ENCODE assay signal across 27 cellular contexts in the genomic region with DNA sequence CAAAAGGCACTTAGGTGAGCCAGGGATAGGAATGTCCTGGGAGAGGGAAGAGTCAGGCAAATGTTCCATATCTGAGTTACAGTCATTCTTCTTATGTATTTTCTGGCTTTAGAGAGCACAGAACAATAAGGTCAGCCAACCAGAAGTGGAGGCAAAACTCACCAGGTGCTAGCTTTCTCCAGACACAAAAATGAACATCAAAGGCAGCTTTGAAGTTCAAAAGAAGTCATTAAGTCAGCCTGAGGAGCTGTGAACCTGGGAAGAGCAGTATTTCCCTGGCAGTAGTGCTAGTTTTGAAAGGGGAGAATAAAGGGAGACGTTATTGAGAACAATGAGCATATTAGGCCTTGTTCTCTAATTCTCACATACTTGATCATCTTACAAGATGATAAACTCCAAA.
"Had no signal": no experiment of that assay in that cellular context is flagged by ENCODE, and none has a peak within 500 bp of the region (broad histone marks: within the 10 kb centered on the region; RNA-seq: fewer than 3 reads in every experiment).

No MANE protein-coding gene starts in this region.

- H3K79me2 ChIP-seq: parathyroid adenoma had no signal

- H3K4me2 ChIP-seq: neural progenitor cell, smooth muscle cell had no signal

- H3K4me1 ChIP-seq: left lung, lower lobe of right lung, neural progenitor cell, parathyroid adenoma, psoas muscle, tibial nerve, vagina had no signal

- ATAC-seq: left colon; left lung; lower lobe of right lung; natural killer cell; psoas muscle; right lobe of liver; stimulated activated memory B cell treated with anti-CD40 and anti-IgM and Interleukin-4, amounts not matched to agents 10 μg/mL and 1 μg/mL and 100 μg/mL, for 72 hours; stimulated activated naive CD8-positive, alpha-beta T cell treated with anti-CD3 and anti-CD28 coated beads, Interleukin-15, amount 100 ng/mL, for 72 hours had no signal

- DNase-seq: hippocampal formation; kidney; left colon; left lung; lower lobe of right lung; mammary epithelial cell; mesenchymal stem cell; naive B cell; natural killer cell; nephron progenitor cell; occipital lobe; psoas muscle; right lobe of liver; stimulated activated CD4-positive, alpha-beta T cell treated with anti-CD3 and anti-CD28 coated beads, Interleukin-1b, Interleukin-23, amount 100 ng/mL, for 48 hours; stimulated activated CD4-positive, alpha-beta T cell treated with anti-CD3 and anti-CD28 coated beads, Interleukin-2, amount 100 ng/mL, for 48 hours; stimulated activated CD4-positive, alpha-beta T cell treated with anti-CD3 and anti-CD28 coated beads, Interleukin-4, amount 100 ng/mL, for 4 hours; stimulated activated CD8-positive, alpha-beta memory T cell treated with anti-CD3 and anti-CD28 coated beads, Interleukin-4, amount 100 ng/mL, for 48 hours; stimulated activated naive CD4-positive, alpha-beta T cell treated with Interleukin-2 at 50 U/mL for 16 hours; stimulated activated naive CD8-positive, alpha-beta T cell treated with anti-CD3 and anti-CD28 coated beads, Interleukin-15, amount 100 ng/mL, for 72 hours; substantia nigra had no signal

- H3K36me3 ChIP-seq: left lung, lower lobe of right lung, neural progenitor cell, neutrophil, right lobe of liver, tibial nerve, vagina had no signal

- H3K9me3 ChIP-seq: left lung, lower lobe of right lung, neutrophil, psoas muscle, right lobe of liver, tibial nerve, vagina had no signal

- H3K27ac ChIP-seq: left lung, lower lobe of right lung, neural progenitor cell, neutrophil, parathyroid adenoma, psoas muscle, right lobe of liver, tibial nerve, vagina had no signal

- H3K4me3 ChIP-seq: left lung, lower lobe of right lung, neural progenitor cell, psoas muscle, right lobe of liver, smooth muscle cell, tibial nerve, vagina had no signal

- H3K27me3 ChIP-seq: left lung, neural progenitor cell, neutrophil, right lobe of liver, tibial nerve, vagina had no signal

- H2AFZ ChIP-seq: neural progenitor cell, parathyroid adenoma had no signal

- H3K9ac ChIP-seq: neural progenitor cell, parathyroid adenoma had no signal

- FAIRE-seq: kidney had no signal
